ENCODE assay signal across 20 cellular contexts in the genomic region with DNA sequence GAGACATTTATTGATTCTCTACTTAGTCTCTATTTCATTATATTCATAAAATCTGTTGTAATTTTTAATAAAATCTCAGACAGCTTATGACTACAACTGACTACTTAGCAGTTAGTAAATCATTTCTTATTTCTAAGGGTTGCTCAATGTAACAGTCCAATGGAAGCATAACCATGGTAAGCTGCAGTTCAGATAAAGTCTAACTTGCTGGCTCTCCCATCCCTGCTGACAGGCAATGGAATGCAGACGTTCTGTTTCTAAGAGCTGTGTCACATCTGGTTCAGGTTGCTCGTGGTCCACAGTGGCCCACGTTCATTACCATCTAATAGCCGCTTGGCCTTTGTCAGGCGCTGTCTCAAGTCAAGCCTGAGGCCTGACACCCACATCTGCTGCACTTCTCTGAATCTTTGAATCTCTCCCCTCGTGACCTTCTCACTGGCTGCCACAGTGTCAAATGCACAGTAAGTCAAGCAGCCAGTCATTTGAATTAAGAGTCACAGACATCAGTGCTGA.
"Had no signal": no experiment of that assay in that cellular context is flagged by ENCODE, and none has a peak within 500 bp of the region (broad histone marks: within the 10 kb centered on the region; RNA-seq: fewer than 3 reads in every experiment).

No MANE protein-coding gene starts in this region.

- H3K27me3 ChIP-seq: colonic mucosa, foreskin keratinocyte, ovary, right lobe of liver, spleen, tibial nerve, upper lobe of right lung, vagina had no signal

- H3K4me3 ChIP-seq: colonic mucosa, heart left ventricle, mucosa of descending colon, ovary, right lobe of liver, spleen, tibial nerve, upper lobe of right lung, vagina had no signal

- H3K9me3 ChIP-seq: colonic mucosa, heart left ventricle, mucosa of descending colon, ovary, right lobe of liver, upper lobe of right lung, vagina had no signal

- H3K27ac ChIP-seq: colonic mucosa, foreskin keratinocyte, heart left ventricle, ovary, right lobe of liver, spleen, tibial nerve, upper lobe of right lung, vagina had no signal

- DNase-seq: colonic mucosa; dermis blood vessel endothelial cell; erythroblast; foreskin keratinocyte; heart left ventricle; hypothalamus; left cardiac atrium; mammary epithelial cell; mucosa of descending colon; naive thymus-derived CD8-positive, alpha-beta T cell; ovary; right lobe of liver; spleen; stimulated activated CD4-positive, alpha-beta T cell treated with anti-CD3 and anti-CD28 coated beads, Interleukin-15, amount 100 ng/mL, for 24 hours; stimulated activated CD4-positive, alpha-beta T cell treated with anti-CD3 and anti-CD28 coated beads, Interleukin-1b, Interleukin-23, amount 100 ng/mL, for 48 hours; stimulated activated CD4-positive, alpha-beta T cell treated with anti-CD3 and anti-CD28 coated beads, Interleukin-4, amount 100 ng/mL, for 24 hours; upper lobe of right lung had no signal

- H3K36me3 ChIP-seq: colonic mucosa, heart left ventricle, ovary, right lobe of liver, spleen, tibial nerve, upper lobe of right lung, vagina had no signal

- H3K4me1 ChIP-seq: colonic mucosa, foreskin keratinocyte, heart left ventricle, right lobe of liver, spleen, tibial nerve, upper lobe of right lung, vagina had no signal

- ATAC-seq: foreskin keratinocyte; heart left ventricle; left cardiac atrium; mucosa of descending colon; naive thymus-derived CD8-positive, alpha-beta T cell; stimulated activated memory B cell treated with anti-CD40 and anti-IgM and Interleukin-4, amounts not matched to agents 10 μg/mL and 1 μg/mL and 100 μg/mL, for 72 hours; upper lobe of right lung had no signal
